ENCODE assay signal across 27 cellular contexts in the genomic region with DNA sequence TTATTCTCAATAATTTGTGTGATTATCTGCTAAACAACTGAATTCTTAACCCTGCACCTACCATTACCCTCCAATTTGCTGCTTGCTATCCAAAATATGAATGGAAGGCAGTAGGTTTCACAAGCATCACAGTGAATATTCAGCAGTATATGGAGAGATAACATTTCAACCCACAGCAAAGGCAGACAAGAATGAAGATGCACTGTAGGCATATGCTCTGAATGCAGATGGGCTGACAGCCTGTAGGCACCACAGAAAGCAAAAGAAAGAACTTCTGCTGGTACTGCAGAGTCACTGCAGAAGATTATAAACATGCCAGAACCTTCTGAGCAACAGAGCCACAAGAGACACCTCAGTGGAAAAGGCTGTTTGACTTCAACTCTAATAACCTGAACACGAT.
DNase-seq lines count a peak whose midpoint lies in the region; FAIRE-seq and TF ChIP-seq lines count a peak whose summit lies in the region.
"Had no signal": no experiment of that assay in that cellular context is flagged by ENCODE, and none has a peak within 500 bp of the region (broad histone marks: within the 10 kb centered on the region; RNA-seq: fewer than 3 reads in every experiment).

No MANE protein-coding gene starts in this region.

- no peak overlapping the region for H3K4ac ChIP-seq in trophoblast cell (ENCODE audit: low read depth, low read length)

- H3K79me2 ChIP-seq in Karpas-422 (ENCODE audit: low read length) (peaks cover 63% of the 10 kb centered on the region), trophoblast cell (ENCODE audit: control insufficient read depth, insufficient read depth, low read length, poor library complexity) (no peaks in the 10 kb centered on the region)

- DNase-seq in HTR-8/SVneo (ENCODE audit: insufficient read length, low spot score) (no peak), Karpas-422 (no peak), glutamatergic neuron (no peak), trophoblast cell (peak; percentile 85 to 92), endothelial cell (ENCODE audit: low spot score) (no peak), activated T-cell treated with anti-CD3 and anti-CD28 coated beads for 4 hours (no peak), esophagus muscularis mucosa (ENCODE audit: extremely low spot score) (no peak)
- DNase-seq in activated CD4-positive, alpha-beta T cell treated with anti-CD3 and anti-CD28 coated beads, Interleukin-2, amount 10 ng/mL, durations not matched to agents 7 days and 5 days: no peak
- DNase-seq: AML-193; CD4-positive, alpha-beta memory T cell; CD8-positive, alpha-beta memory T cell; COR-L47; DMS 273 treated with DMSO at 0.1 percent for 48 hours; DMS153; DMS53; DMS79; DND-41; EL; GDM1 had no signal

- peak overlapping the region; percentile 19 for H4K91ac ChIP-seq in trophoblast cell (ENCODE audit: low read depth, low read length)

- peaks cover 1% of the 10 kb centered on the region for H3K27me3 Mint-ChIP-seq in glutamatergic neuron (ENCODE audit: unreplicated experiment)
- peaks cover 1% of the 10 kb centered on the region for H3K27me3 Mint-ChIP-seq in endothelial cell (ENCODE audit: unreplicated experiment)
- H3K27me3 Mint-ChIP-seq in activated CD4-positive, alpha-beta T cell treated with anti-CD3 and anti-CD28 coated beads, Interleukin-2, amount 10 ng/mL, durations not matched to agents 7 days and 5 days: no peaks in the 10 kb centered on the region
- H3K27me3 Mint-ChIP-seq: B cell; CD4-positive, alpha-beta memory T cell; CD8-positive, alpha-beta memory T cell had no signal

- no peak overlapping the region for H3K9ac ChIP-seq in Karpas-422 (ENCODE audit: low read length)
- H3K9ac ChIP-seq in trophoblast cell (ENCODE audit: low read length): no peak overlapping the region
- H3K9ac ChIP-seq: BLaER1 treated with 17β-estradiol and CSF1 and Interleukin-3, amounts not matched to agents 10 nM and 100 nM had no signal

- H3K27ac Mint-ChIP-seq in glutamatergic neuron (ENCODE audit: unreplicated experiment): peak overlapping the region; percentile 24
- no peak overlapping the region for H3K27ac Mint-ChIP-seq in endothelial cell (ENCODE audit: unreplicated experiment)
- H3K27ac Mint-ChIP-seq in activated CD4-positive, alpha-beta T cell treated with anti-CD3 and anti-CD28 coated beads, Interleukin-2, amount 10 ng/mL, durations not matched to agents 7 days and 5 days: no peak overlapping the region
- H3K27ac Mint-ChIP-seq: B cell; CD4-positive, alpha-beta memory T cell; CD8-positive, alpha-beta memory T cell had no signal

- TF ChIP-seq CTCF in glutamatergic neuron (IDR thresholded peaks at IDR 0.05; ENCODE audit: partially characterized antibody, unreplicated experiment) (no peak), endothelial cell (IDR thresholded peaks at IDR 0.05; ENCODE audit: unreplicated experiment) (no peak), esophagus muscularis mucosa (IDR thresholded peaks at IDR 0.05) (no peak)

- no peak overlapping the region for H2AK5ac ChIP-seq in trophoblast cell (ENCODE audit: low read length)

- no peak overlapping the region for H3K14ac ChIP-seq in trophoblast cell (ENCODE audit: low read length)

- peaks cover 4% of the 10 kb centered on the region for H3K79me1 ChIP-seq in trophoblast cell (ENCODE audit: low read length)

- H3K4me3 Mint-ChIP-seq in glutamatergic neuron (ENCODE audit: unreplicated experiment) (no peak overlapping the region), endothelial cell (ENCODE audit: unreplicated experiment) (no peak overlapping the region)
- no peak overlapping the region for H3K4me3 Mint-ChIP-seq in activated CD4-positive, alpha-beta T cell treated with anti-CD3 and anti-CD28 coated beads, Interleukin-2, amount 10 ng/mL, durations not matched to agents 7 days and 5 days
- H3K4me3 Mint-ChIP-seq: B cell; CD4-positive, alpha-beta memory T cell; CD8-positive, alpha-beta memory T cell had no signal

- no peaks in the 10 kb centered on the region for H3K9me2 ChIP-seq in Karpas-422 (replicated peaks; ENCODE audit: insufficient read depth, low read length)

- H4K12ac ChIP-seq in trophoblast cell (ENCODE audit: low read depth, low read length): no peak overlapping the region

- no peaks in the 10 kb centered on the region for H4K20me1 ChIP-seq in Karpas-422 (ENCODE audit: insufficient read depth, low read depth, low read length)
- H4K20me1 ChIP-seq: BLaER1 treated with 17β-estradiol and CSF1 and Interleukin-3, amounts not matched to agents 10 nM and 100 nM had no signal

- peak; percentile 20 for FAIRE-seq in HTR-8/SVneo (lab: Jason Lieb, UNC)
- FAIRE-seq: A549, GM12878, GM12892, GM18507 had no signal

- TF ChIP-seq EP300 in esophagus muscularis mucosa (IDR thresholded peaks at IDR 0.05): no peak

- WGBS in trophoblast cell (ENCODE audit: extremely low coverage, insufficient coverage, insufficient read length): no CpG with 5 or more reads among the region's 1 CpG
- 86% methylated on average over 1 of the region's 1 CpG for WGBS in esophagus muscularis mucosa

- H3K9me3 ChIP-seq in Karpas-422 (ENCODE audit: low read length): 0 out of 2 replicates have a peak, but pooled peaks cover 4% of the 10 kb centered on the region
- no peaks in the 10 kb centered on the region for H3K9me3 ChIP-seq in trophoblast cell (ENCODE audit: insufficient read depth, low read depth, low read length)
- H3K9me3 ChIP-seq in esophagus muscularis mucosa: no peaks in the 10 kb centered on the region

- H3K36me3 ChIP-seq in Karpas-422 (ENCODE audit: insufficient read depth, low read length) (peaks cover 29% of the 10 kb centered on the region), trophoblast cell (ENCODE audit: control insufficient read depth in 1 of 2, insufficient read depth in 2 of 2, low read length in 2 of 2) (no peaks in the 10 kb centered on the region), esophagus muscularis mucosa (no peaks in the 10 kb centered on the region)

- TF ChIP-seq POLR2A in esophagus muscularis mucosa (IDR thresholded peaks at IDR 0.05; ENCODE audit: low read depth): no peak

- no peak overlapping the region for H2BK120ac ChIP-seq in trophoblast cell (ENCODE audit: insufficient read depth, low read length, poor library complexity)

- H3K9me3 Mint-ChIP-seq in glutamatergic neuron (ENCODE audit: unreplicated experiment) (no peaks in the 10 kb centered on the region), endothelial cell (ENCODE audit: unreplicated experiment) (no peaks in the 10 kb centered on the region)
- H3K9me3 Mint-ChIP-seq in activated CD4-positive, alpha-beta T cell treated with anti-CD3 and anti-CD28 coated beads, Interleukin-2, amount 10 ng/mL, durations not matched to agents 7 days and 5 days: no peaks in the 10 kb centered on the region
- H3K9me3 Mint-ChIP-seq: CD4-positive, alpha-beta memory T cell; CD8-positive, alpha-beta memory T cell had no signal

- H3K4me1 ChIP-seq in Karpas-422 (ENCODE audit: low read length): peaks cover 64% of the 10 kb centered on the region
- peaks cover 4 to 13% of the 10 kb centered on the region in 2 experiments for H3K4me1 ChIP-seq in trophoblast cell (ENCODE audit: control insufficient read depth in 1 of 2, insufficient read depth in 2 of 2, low read length in 2 of 2)
- no peaks in the 10 kb centered on the region for H3K4me1 ChIP-seq in esophagus muscularis mucosa

- H2BK5ac ChIP-seq in trophoblast cell (ENCODE audit: low read depth, low read length, poor library complexity): no peak overlapping the region

- POLR2A ChIA-PET in activated CD4-positive, alpha-beta T cell treated with anti-CD3 and anti-CD28 coated beads, Interleukin-2, amount 10 ng/mL, durations not matched to agents 7 days and 5 days (lab: Charles Lee): no interaction called here

- H3K36me3 Mint-ChIP-seq in glutamatergic neuron (ENCODE audit: unreplicated experiment): no peaks in the 10 kb centered on the region
- no peaks in the 10 kb centered on the region for H3K36me3 Mint-ChIP-seq in endothelial cell (ENCODE audit: low read depth, unreplicated experiment)
- no peaks in the 10 kb centered on the region for H3K36me3 Mint-ChIP-seq in activated CD4-positive, alpha-beta T cell treated with anti-CD3 and anti-CD28 coated beads, Interleukin-2, amount 10 ng/mL, durations not matched to agents 7 days and 5 days (ENCODE audit: low read depth)

- H2AFZ ChIP-seq in Karpas-422 (ENCODE audit: low read length) (no peak overlapping the region), trophoblast cell (ENCODE audit: insufficient read depth, low read length, poor library complexity) (no peak overlapping the region)

- CTCF ChIA-PET in activated CD4-positive, alpha-beta T cell treated with anti-CD3 and anti-CD28 coated beads, Interleukin-2, amount 10 ng/mL, durations not matched to agents 7 days and 5 days (lab: Charles Lee): no interaction called here

- H4K8ac ChIP-seq in trophoblast cell (ENCODE audit: low read depth, low read length): no peak overlapping the region

- H3K4me3 ChIP-seq in Karpas-422 (ENCODE audit: low read length) (no peak overlapping the region), trophoblast cell (ENCODE audit: low read depth, low read length) (no peak overlapping the region), esophagus muscularis mucosa (no peak overlapping the region)
- H3K4me3 ChIP-seq: A549; BLaER1 treated with 17β-estradiol and CSF1 and Interleukin-3, amounts not matched to agents 10 nM and 100 nM; GM12878 had no signal

- H3K27ac ChIP-seq in Karpas-422 (ENCODE audit: low read length): peak overlapping the region; percentile 18
- H3K27ac ChIP-seq in trophoblast cell (ENCODE audit: low read depth, low read length): peak overlapping the region; percentile 43
- H3K27ac ChIP-seq in esophagus muscularis mucosa (replicated peaks in 1 of 4): no peak overlapping the region
- H3K27ac ChIP-seq: 22Rv1; A549; BLaER1 treated with 17β-estradiol and CSF1 and Interleukin-3, amounts not matched to agents 10 nM and 100 nM; C4-2B had no signal

- no peak overlapping the region for H3K23ac ChIP-seq in trophoblast cell (ENCODE audit: low read length)

- no peak overlapping the region for H2BK12ac ChIP-seq in trophoblast cell (ENCODE audit: low read length)

- peaks cover 7% of the 10 kb centered on the region for H3K4me1 Mint-ChIP-seq in glutamatergic neuron (ENCODE audit: low read depth, unreplicated experiment)
- no peaks in the 10 kb centered on the region for H3K4me1 Mint-ChIP-seq in endothelial cell (ENCODE audit: unreplicated experiment)
- no peaks in the 10 kb centered on the region for H3K4me1 Mint-ChIP-seq in activated CD4-positive, alpha-beta T cell treated with anti-CD3 and anti-CD28 coated beads, Interleukin-2, amount 10 ng/mL, durations not matched to agents 7 days and 5 days
- H3K4me1 Mint-ChIP-seq: B cell; CD8-positive, alpha-beta memory T cell had no signal

- no peak overlapping the region for H3K18ac ChIP-seq in trophoblast cell (ENCODE audit: low read length)

- intact Hi-C loops in esophagus muscularis mucosa (cut with DNase I): no loop called here

- no peaks in the 10 kb centered on the region for H3K27me3 ChIP-seq in Karpas-422 (ENCODE audit: low read length)
- H3K27me3 ChIP-seq in trophoblast cell (ENCODE audit: insufficient read depth, low read length): no peaks in the 10 kb centered on the region
- no peaks in the 10 kb centered on the region for H3K27me3 ChIP-seq in esophagus muscularis mucosa
- H3K27me3 ChIP-seq: BLaER1 treated with 17β-estradiol and CSF1 and Interleukin-3, amounts not matched to agents 10 nM and 100 nM had no signal

- no peak overlapping the region for H3K4me2 ChIP-seq in Karpas-422 (ENCODE audit: low read depth, low read length, poor library complexity, severe bottlenecking)
- no peak overlapping the region for H3K4me2 ChIP-seq in trophoblast cell (ENCODE audit: low read length)
- H3K4me2 ChIP-seq: A549; BLaER1 treated with 17β-estradiol and CSF1 and Interleukin-3, amounts not matched to agents 10 nM and 100 nM had no signal

Comparison
In these comparisons a context has a peak if more than half of its experiments do, and no peak if none do; other contexts are left out.
1. DNase-seq: peak in trophoblast cell (2 of 2); none in HTR-8/SVneo (single experiment), Karpas-422 (single experiment), glutamatergic neuron (single experiment), endothelial cell (single experiment), activated CD4-positive, alpha-beta T cell treated with anti-CD3 and anti-CD28 coated beads, Interleukin-2, amount 10 ng/mL, durations not matched to agents 7 days and 5 days (single experiment), activated T-cell treated with anti-CD3 and anti-CD28 coated beads for 4 hours (single experiment) and esophagus muscularis mucosa (single experiment).
2. H3K27ac ChIP-seq: peak in Karpas-422 (single experiment) and trophoblast cell (single experiment); none in esophagus muscularis mucosa (0 of 4).